9 cellular contexts compared by ENCODE assay signal in genomic region chr20:58458342-58459057, GRCh38. TPM values are rescaled to one million over a fixed set of nuclear protein-coding genes. Genes with fewer than 3 reads are reported as not detected.
DNase-seq lines count a peak whose midpoint lies in the region; ATAC-seq and TF ChIP-seq lines count a peak whose summit lies in the region.
"Had no signal": no experiment of that assay in that cellular context is flagged by ENCODE, and none has a peak within 500 bp of the region (broad histone marks: within the 10 kb centered on the region; RNA-seq: fewer than 3 reads in every experiment).

No MANE protein-coding gene starts in this region.

- H3K36me3 ChIP-seq in DND-41 (ENCODE audit: insufficient read depth, low read length) (peaks cover 18% of the 10 kb centered on the region; the same call in 1 of the 2 replicates), mucosa of descending colon (ENCODE audit: low read depth) (no peaks in the 10 kb centered on the region), GM23248 (ENCODE audit: low read depth) (no peaks in the 10 kb centered on the region)

- H3K9me3 ChIP-seq in DND-41 (ENCODE audit: insufficient read depth, low read length, severe bottlenecking): peaks cover 3% of the 10 kb centered on the region
- H3K9me3 ChIP-seq in mucosa of descending colon: no peaks in the 10 kb centered on the region
- H3K9me3 ChIP-seq in GM23248 (ENCODE audit: low read depth): no peaks in the 10 kb centered on the region

- no peaks in the 10 kb centered on the region for H3K9me2 ChIP-seq in GM23248 (ENCODE audit: insufficient read depth)

- ATAC-seq in DND-41 (ENCODE audit: insufficient read depth, low read depth) (no peak), GM19395 (IDR thresholded peaks at IDR 0.05; ENCODE audit: unreplicated experiment) (peak; percentile 97), HG03097 (IDR thresholded peaks at IDR 0.05; ENCODE audit: low FRiP score, unreplicated experiment) (peak; percentile 98), mucosa of descending colon (no peak)
- ATAC-seq in activated naive CD8-positive, alpha-beta T cell treated with anti-CD3 and anti-CD28 coated beads, Interleukin-2, amount 50 U/mL, for 24 hours: peak; percentile 64
- ATAC-seq: Panc1 had no signal

- H2AFZ ChIP-seq in DND-41 (ENCODE audit: low read depth, low read length): no peak overlapping the region
- no peak overlapping the region for H2AFZ ChIP-seq in GM23248

- in situ Hi-C loops in GM23248 (cut with MboI): no loop called here

- H3F3A ChIP-seq in GM23248 (ENCODE audit: insufficient read depth): peaks cover 4% of the 10 kb centered on the region; the same call in 1 of the 2 replicates

- peaks cover 15% of the 10 kb centered on the region for H3K4me1 Mint-ChIP-seq in activated naive CD8-positive, alpha-beta T cell treated with anti-CD3 and anti-CD28 coated beads, Interleukin-2, amount 50 U/mL, for 24 hours

- no peak overlapping the region for H3K27ac Mint-ChIP-seq in activated naive CD8-positive, alpha-beta T cell treated with anti-CD3 and anti-CD28 coated beads, Interleukin-2, amount 50 U/mL, for 24 hours

- H3K9ac ChIP-seq in DND-41 (ENCODE audit: low read depth, low read length): no peak overlapping the region
- no peak overlapping the region for H3K9ac ChIP-seq in GM23248

- TF ChIP-seq CTCF in DND-41 (IDR thresholded peaks at IDR 0.05; ENCODE audit: borderline replicate concordance, extremely low read depth, low read length, poor library complexity, severe bottlenecking) (no peak), mucosa of descending colon (IDR thresholded peaks at IDR 0.05) (no peak)

- H3K27me3 ChIP-seq in DND-41 (ENCODE audit: insufficient read depth, low read length, poor library complexity) (no peaks in the 10 kb centered on the region), GM23248 (replicated peaks; ENCODE audit: insufficient read depth) (no peaks in the 10 kb centered on the region)

- WGBS in GM23248 (ENCODE audit: low coverage in 1 of 2, low lambda C conversion rate in 2 of 2, missing lambda C conversion rate in 2 of 2), 2 experiments: 87 to 90% methylated on average over 16 of the region's 16 CpGs

- no peak overlapping the region for H3K4me3 Mint-ChIP-seq in activated naive CD8-positive, alpha-beta T cell treated with anti-CD3 and anti-CD28 coated beads, Interleukin-2, amount 50 U/mL, for 24 hours

- peaks cover 8% of the 10 kb centered on the region for H3K36me3 Mint-ChIP-seq in activated naive CD8-positive, alpha-beta T cell treated with anti-CD3 and anti-CD28 coated beads, Interleukin-2, amount 50 U/mL, for 24 hours (ENCODE audit: low read depth)

- H4K20me1 ChIP-seq in DND-41 (ENCODE audit: insufficient read depth, low read length) (peaks cover 10% of the 10 kb centered on the region), GM23248 (ENCODE audit: insufficient read depth) (no peaks in the 10 kb centered on the region)

- H3K4me1 ChIP-seq in DND-41 (ENCODE audit: insufficient read depth, low read length) (no peaks in the 10 kb centered on the region), mucosa of descending colon (ENCODE audit: low read depth) (no peaks in the 10 kb centered on the region), GM23248 (ENCODE audit: insufficient read depth) (no peaks in the 10 kb centered on the region)

- intact Hi-C loops in mucosa of descending colon (cut with DNase I, micrococcal nuclease): loop anchor here in 1 of 2 donors (10.0 kb wide), 1 partner anchor 224 kb away; no protein-coding TSS in a partner anchor

- H3K4me2 ChIP-seq in DND-41 (ENCODE audit: insufficient read depth, low read length) (no peak overlapping the region), GM23248 (ENCODE audit: unreplicated experiment) (no peak overlapping the region)

- no peak for DNase-seq in DND-41
- DNase-seq in activated naive CD8-positive, alpha-beta T cell treated with anti-CD3 and anti-CD28 coated beads, Interleukin-2, amount 50 U/mL, for 24 hours: peak; percentile 14
- DNase-seq in mucosa of descending colon: no peak
- no peak for DNase-seq in GM23248
- DNase-seq in NCI-H2107 (lab: John Stamatoyannopoulos, UW): no peak
- DNase-seq in activated CD4-positive, CD25-positive, alpha-beta regulatory T cell treated with anti-CD3 and anti-CD28 coated beads, Interleukin-2, amount 50 U/mL, for 72 hours: no peak

- no peak overlapping the region for H3K4me3 ChIP-seq in DND-41 (ENCODE audit: low read depth in 1 of 2, low read length in 2 of 2)
- no peak overlapping the region for H3K4me3 ChIP-seq in mucosa of descending colon
- H3K4me3 ChIP-seq in GM23248: no peak overlapping the region

- 0 out of 2 replicates have a peak overlapping the region, but pooled peaks have one; percentile 10 for H3K27ac ChIP-seq in DND-41 (ENCODE audit: low read length)
- no peak overlapping the region for H3K27ac ChIP-seq in GM23248

- H3K9me3 Mint-ChIP-seq in activated naive CD8-positive, alpha-beta T cell treated with anti-CD3 and anti-CD28 coated beads, Interleukin-2, amount 50 U/mL, for 24 hours: peaks cover 11% of the 10 kb centered on the region

- 0 out of 2 replicates have a peak, but pooled peaks cover 3% of the 10 kb centered on the region for H3K79me2 ChIP-seq in DND-41 (ENCODE audit: insufficient read depth, low read length)
- no peaks in the 10 kb centered on the region for H3K79me2 ChIP-seq in GM23248 (ENCODE audit: insufficient read depth)

- no peaks in the 10 kb centered on the region for H3K27me3 Mint-ChIP-seq in activated naive CD8-positive, alpha-beta T cell treated with anti-CD3 and anti-CD28 coated beads, Interleukin-2, amount 50 U/mL, for 24 hours

RNA-seq across cellular contexts. Expression of gene APCDD1L, which starts 56.7 kb away (rescaled TPM):
- total RNA-seq in mucosa of descending colon: under 1 TPM; 0.23 to 0.57 (median 0.29) TPM
- 19.5 and 25.6 TPM in 2 replicates for total RNA-seq in GM23248 (2014; rRNA removed; shearing (Covaris generic))
- 15.7 and 16.6 TPM in 2 replicates for polyA plus RNA-seq in GM23248 (2016; fragmentation: Nextera tagmentation; extraction: Ambion mirVana)

Comparison
In these comparisons a context has a peak if more than half of its experiments do, and no peak if none do; other contexts are left out.
1. ATAC-seq: peak in GM19395 (single experiment), HG03097 (single experiment) and activated naive CD8-positive, alpha-beta T cell treated with anti-CD3 and anti-CD28 coated beads, Interleukin-2, amount 50 U/mL, for 24 hours (single experiment); none in DND-41 (single experiment) and mucosa of descending colon (single experiment).
2. RNA of gene APCDD1L, which starts 56.7 kb away (total RNA-seq): 19.5 to 25.6 TPM in GM23248; 0.23 to 0.57 TPM in mucosa of descending colon; every median in the first group is over 10 times any median in the second.